Comparison of ENCODE assay signal across 1 cellular context in the genomic region with DNA sequence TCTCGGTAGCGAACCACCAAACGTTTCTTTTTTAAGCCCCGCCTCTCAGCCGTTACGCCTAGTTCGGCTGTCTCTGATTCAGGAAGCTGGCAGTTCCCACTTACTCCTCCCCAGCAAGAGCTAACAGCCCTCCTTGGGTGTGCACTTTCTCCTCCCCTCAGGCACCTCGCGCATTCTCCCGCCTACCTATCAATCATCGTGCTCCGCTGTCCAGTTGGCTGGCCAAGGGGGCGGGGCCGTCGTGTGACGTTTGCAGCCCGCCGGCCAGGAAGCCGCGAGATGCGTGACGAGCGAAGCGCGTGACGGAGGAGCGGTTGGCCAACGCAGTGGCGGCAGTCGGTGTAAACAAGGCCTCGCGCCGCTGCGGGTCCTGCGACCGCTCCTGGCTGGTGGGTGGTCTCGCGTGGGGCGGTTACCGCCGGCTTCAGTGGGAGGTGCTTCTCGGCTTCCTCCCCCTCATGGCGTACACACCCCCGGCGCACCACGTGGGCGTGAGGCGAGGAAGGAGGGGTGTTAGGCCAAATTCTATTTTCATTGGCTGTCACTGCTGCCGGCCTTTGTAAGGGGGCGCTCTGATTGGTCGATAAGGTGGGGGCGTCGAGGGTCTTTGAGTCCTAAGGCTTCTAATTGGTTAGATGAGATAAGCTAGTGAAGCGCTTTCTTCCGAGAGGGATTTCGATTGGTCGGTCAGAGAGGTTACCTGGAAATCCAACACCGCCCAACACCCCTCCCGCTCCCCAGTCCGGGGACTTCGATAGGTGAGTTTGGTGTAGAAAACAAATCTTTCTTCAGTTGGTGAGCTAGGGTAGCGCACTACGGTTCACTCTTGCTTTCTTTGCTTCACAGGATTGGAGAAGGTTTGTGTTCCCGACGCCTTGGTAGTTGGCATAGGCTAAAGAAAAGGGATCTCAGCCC.
TF ChIP-seq lines count a peak whose summit lies in the region.

A gene (plus strand): TSS at position 242 of the 915 bp plus-strand sequence. CDS start 818 bp downstream, outside the sequence.
A gene (minus strand): TSS at position 414 of the 915 bp plus-strand sequence. CDS start 32,101 bp downstream, outside the sequence.

TF ChIP-seq in H1, 55 proteins besides CTCF, POLR2A, EP300 and RAD21 (continues in another document):
- TF ChIP-seq GTF2F1 (IDR thresholded peaks at IDR 0.05; ENCODE audit: borderline replicate concordance, low read depth, low read length) (no peak), TEAD4 (IDR thresholded peaks at IDR 0.05; ENCODE audit: low read depth, low read length) (no peak), CTBP2 (IDR thresholded peaks at IDR 0.05; ENCODE audit: borderline replicate concordance, insufficient read depth, insufficient read length, low read length) (no peak), JUN (IDR thresholded peaks at IDR 0.05; ENCODE audit: low read depth, low read length) (no peak), TAF7 (optimal IDR thresholded peaks at IDR 0.05; ENCODE audit: borderline replicate concordance, low read depth, low read length) (peak; percentile 29), KDM5A (IDR thresholded peaks at IDR 0.05; ENCODE audit: low read length) (no peak), PHF8 (conservative IDR thresholded peaks at IDR 0.05; ENCODE audit: low read depth, low read length) (peak; percentile 79), SP4 (IDR thresholded peaks at IDR 0.05; ENCODE audit: low read length) (peak; percentile 84), SIRT6 (IDR thresholded peaks at IDR 0.05; ENCODE audit: low read length) (no peak), BRCA1 (IDR thresholded peaks at IDR 0.05; ENCODE audit: low read depth, low read length) (peak; percentile 75), SUZ12 (IDR thresholded peaks at IDR 0.05; ENCODE audit: low read length) (no peak), EGR1 (IDR thresholded peaks at IDR 0.05; ENCODE audit: borderline replicate concordance, low read depth, low read length) (peak; percentile 60; the same call in 1 of the 2 replicates), RXRA (IDR thresholded peaks at IDR 0.05; ENCODE audit: insufficient read depth, low read depth, low read length) (no peak), POU5F1 (IDR thresholded peaks at IDR 0.05; ENCODE audit: low read depth, low read length) (no peak), NANOG (IDR thresholded peaks at IDR 0.05; ENCODE audit: insufficient read depth, low read depth, low read length, poor library complexity, severe bottlenecking) (no peak), BCL11A (IDR thresholded peaks at IDR 0.05; ENCODE audit: low read depth in 2 of 2, low read length in 2 of 2) (no peak), EZH2 (IDR thresholded peaks at IDR 0.05; ENCODE audit: low read depth, low read length, severe bottlenecking) (no peak), GABPA (IDR thresholded peaks at IDR 0.05; ENCODE audit: borderline replicate concordance, insufficient read depth, low read length) (no peak), POLR2AphosphoS5 (IDR thresholded peaks at IDR 0.05; ENCODE audit: low read depth, low read length) (peak; percentile 69), NRF1 (IDR thresholded peaks at IDR 0.05; ENCODE audit: low read depth, low read length) (0 out of 2 replicates have a peak, but pooled peaks have one; percentile 24), SP1 (IDR thresholded peaks at IDR 0.05; ENCODE audit: low read depth, low read length) (peak; percentile 99), ASH2L (IDR thresholded peaks at IDR 0.05; ENCODE audit: low read length) (peak; percentile 39), RNF2 (IDR thresholded peaks at IDR 0.05; ENCODE audit: borderline replicate concordance, low read depth, low read length, missing control alignments, poor library complexity, severe bottlenecking) (no peak), RBBP5 (IDR thresholded peaks at IDR 0.05; ENCODE audit: borderline replicate concordance, low read depth, low read length) (no peak), CHD1 (IDR thresholded peaks at IDR 0.05; ENCODE audit: low read depth, low read length) (no peak), TAF1 (IDR thresholded peaks at IDR 0.05; ENCODE audit: low read depth, low read length) (peak; percentile 73), HDAC2 (IDR thresholded peaks at IDR 0.05; ENCODE audit: borderline replicate concordance in 1 of 2, low read depth in 2 of 2, low read length in 2 of 2) (peak; percentile 48 to 86; a peak in 2 of 4 replicates), HDAC6 (IDR thresholded peaks at IDR 0.05; ENCODE audit: low read depth, low read length) (no peak), KDM4A (IDR thresholded peaks at IDR 0.05; ENCODE audit: low read depth, low read length, severe bottlenecking) (peak; percentile 90), JUND (IDR thresholded peaks at IDR 0.05; ENCODE audit: low read length) (no peak), KDM1A (IDR thresholded peaks at IDR 0.05; ENCODE audit: borderline replicate concordance, low read length) (no peak), SRF (IDR thresholded peaks at IDR 0.05; ENCODE audit: low read depth, low read length) (no peak), SAP30 (IDR thresholded peaks at IDR 0.05; ENCODE audit: insufficient read depth, insufficient replicate concordance, low read length) (peak; percentile 28), MAFK (IDR thresholded peaks at IDR 0.05; ENCODE audit: low read depth, low read length) (no peak), SP2 (IDR thresholded peaks at IDR 0.05; ENCODE audit: low read length) (peak; percentile 73), TBP (IDR thresholded peaks at IDR 0.05; ENCODE audit: low read depth, low read length) (peak; percentile 66), TCF12 (IDR thresholded peaks at IDR 0.05; ENCODE audit: low read depth, low read length) (no peak), CBX8 (IDR thresholded peaks at IDR 0.05; ENCODE audit: borderline replicate concordance, low read depth, low read length) (no peak), RFX5 (IDR thresholded peaks at IDR 0.05; ENCODE audit: borderline replicate concordance, low read depth, low read length) (0 out of 2 replicates have a peak, but pooled peaks have one; percentile 8), CBX5 (IDR thresholded peaks at IDR 0.05; ENCODE audit: low read depth, low read length) (no peak), SIX5 (IDR thresholded peaks at IDR 0.05; ENCODE audit: low read depth, low read length) (no peak), BACH1 (IDR thresholded peaks at IDR 0.05; ENCODE audit: low read length) (peak; percentile 83), YY1 (IDR thresholded peaks at IDR 0.05; ENCODE audit: low read depth, low read length) (0 out of 2 replicates have a peak, but pooled peaks have one; percentile 20), CEBPB (IDR thresholded peaks at IDR 0.05; ENCODE audit: low read depth, low read length) (0 out of 2 replicates have a peak, but pooled peaks have one; percentile 13), CHD2 (IDR thresholded peaks at IDR 0.05; ENCODE audit: low read length) (peak; percentile 91), FOSL1 (IDR thresholded peaks at IDR 0.05; ENCODE audit: insufficient read depth, low read depth, low read length) (no peak), SIN3A (conservative IDR thresholded peaks at IDR 0.05 in 1 of 2, IDR thresholded peaks at IDR 0.05 in 1 of 2; ENCODE audit: low read depth in 1 of 2, low read length in 2 of 2) (peak; percentile 72 to 84; a peak in 3 of 4 replicates)
- TF ChIP-seq, protein P1, sequence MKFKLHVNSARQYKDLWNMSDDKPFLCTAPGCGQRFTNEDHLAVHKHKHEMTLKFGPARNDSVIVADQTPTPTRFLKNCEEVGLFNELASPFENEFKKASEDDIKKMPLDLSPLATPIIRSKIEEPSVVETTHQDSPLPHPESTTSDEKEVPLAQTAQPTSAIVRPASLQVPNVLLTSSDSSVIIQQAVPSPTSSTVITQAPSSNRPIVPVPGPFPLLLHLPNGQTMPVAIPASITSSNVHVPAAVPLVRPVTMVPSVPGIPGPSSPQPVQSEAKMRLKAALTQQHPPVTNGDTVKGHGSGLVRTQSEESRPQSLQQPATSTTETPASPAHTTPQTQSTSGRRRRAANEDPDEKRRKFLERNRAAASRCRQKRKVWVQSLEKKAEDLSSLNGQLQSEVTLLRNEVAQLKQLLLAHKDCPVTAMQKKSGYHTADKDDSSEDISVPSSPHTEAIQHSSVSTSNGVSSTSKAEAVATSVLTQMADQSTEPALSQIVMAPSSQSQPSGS (IDR thresholded peaks at IDR 0.05; ENCODE audit: low read length) = no peak
- TF ChIP-seq, protein P2, sequence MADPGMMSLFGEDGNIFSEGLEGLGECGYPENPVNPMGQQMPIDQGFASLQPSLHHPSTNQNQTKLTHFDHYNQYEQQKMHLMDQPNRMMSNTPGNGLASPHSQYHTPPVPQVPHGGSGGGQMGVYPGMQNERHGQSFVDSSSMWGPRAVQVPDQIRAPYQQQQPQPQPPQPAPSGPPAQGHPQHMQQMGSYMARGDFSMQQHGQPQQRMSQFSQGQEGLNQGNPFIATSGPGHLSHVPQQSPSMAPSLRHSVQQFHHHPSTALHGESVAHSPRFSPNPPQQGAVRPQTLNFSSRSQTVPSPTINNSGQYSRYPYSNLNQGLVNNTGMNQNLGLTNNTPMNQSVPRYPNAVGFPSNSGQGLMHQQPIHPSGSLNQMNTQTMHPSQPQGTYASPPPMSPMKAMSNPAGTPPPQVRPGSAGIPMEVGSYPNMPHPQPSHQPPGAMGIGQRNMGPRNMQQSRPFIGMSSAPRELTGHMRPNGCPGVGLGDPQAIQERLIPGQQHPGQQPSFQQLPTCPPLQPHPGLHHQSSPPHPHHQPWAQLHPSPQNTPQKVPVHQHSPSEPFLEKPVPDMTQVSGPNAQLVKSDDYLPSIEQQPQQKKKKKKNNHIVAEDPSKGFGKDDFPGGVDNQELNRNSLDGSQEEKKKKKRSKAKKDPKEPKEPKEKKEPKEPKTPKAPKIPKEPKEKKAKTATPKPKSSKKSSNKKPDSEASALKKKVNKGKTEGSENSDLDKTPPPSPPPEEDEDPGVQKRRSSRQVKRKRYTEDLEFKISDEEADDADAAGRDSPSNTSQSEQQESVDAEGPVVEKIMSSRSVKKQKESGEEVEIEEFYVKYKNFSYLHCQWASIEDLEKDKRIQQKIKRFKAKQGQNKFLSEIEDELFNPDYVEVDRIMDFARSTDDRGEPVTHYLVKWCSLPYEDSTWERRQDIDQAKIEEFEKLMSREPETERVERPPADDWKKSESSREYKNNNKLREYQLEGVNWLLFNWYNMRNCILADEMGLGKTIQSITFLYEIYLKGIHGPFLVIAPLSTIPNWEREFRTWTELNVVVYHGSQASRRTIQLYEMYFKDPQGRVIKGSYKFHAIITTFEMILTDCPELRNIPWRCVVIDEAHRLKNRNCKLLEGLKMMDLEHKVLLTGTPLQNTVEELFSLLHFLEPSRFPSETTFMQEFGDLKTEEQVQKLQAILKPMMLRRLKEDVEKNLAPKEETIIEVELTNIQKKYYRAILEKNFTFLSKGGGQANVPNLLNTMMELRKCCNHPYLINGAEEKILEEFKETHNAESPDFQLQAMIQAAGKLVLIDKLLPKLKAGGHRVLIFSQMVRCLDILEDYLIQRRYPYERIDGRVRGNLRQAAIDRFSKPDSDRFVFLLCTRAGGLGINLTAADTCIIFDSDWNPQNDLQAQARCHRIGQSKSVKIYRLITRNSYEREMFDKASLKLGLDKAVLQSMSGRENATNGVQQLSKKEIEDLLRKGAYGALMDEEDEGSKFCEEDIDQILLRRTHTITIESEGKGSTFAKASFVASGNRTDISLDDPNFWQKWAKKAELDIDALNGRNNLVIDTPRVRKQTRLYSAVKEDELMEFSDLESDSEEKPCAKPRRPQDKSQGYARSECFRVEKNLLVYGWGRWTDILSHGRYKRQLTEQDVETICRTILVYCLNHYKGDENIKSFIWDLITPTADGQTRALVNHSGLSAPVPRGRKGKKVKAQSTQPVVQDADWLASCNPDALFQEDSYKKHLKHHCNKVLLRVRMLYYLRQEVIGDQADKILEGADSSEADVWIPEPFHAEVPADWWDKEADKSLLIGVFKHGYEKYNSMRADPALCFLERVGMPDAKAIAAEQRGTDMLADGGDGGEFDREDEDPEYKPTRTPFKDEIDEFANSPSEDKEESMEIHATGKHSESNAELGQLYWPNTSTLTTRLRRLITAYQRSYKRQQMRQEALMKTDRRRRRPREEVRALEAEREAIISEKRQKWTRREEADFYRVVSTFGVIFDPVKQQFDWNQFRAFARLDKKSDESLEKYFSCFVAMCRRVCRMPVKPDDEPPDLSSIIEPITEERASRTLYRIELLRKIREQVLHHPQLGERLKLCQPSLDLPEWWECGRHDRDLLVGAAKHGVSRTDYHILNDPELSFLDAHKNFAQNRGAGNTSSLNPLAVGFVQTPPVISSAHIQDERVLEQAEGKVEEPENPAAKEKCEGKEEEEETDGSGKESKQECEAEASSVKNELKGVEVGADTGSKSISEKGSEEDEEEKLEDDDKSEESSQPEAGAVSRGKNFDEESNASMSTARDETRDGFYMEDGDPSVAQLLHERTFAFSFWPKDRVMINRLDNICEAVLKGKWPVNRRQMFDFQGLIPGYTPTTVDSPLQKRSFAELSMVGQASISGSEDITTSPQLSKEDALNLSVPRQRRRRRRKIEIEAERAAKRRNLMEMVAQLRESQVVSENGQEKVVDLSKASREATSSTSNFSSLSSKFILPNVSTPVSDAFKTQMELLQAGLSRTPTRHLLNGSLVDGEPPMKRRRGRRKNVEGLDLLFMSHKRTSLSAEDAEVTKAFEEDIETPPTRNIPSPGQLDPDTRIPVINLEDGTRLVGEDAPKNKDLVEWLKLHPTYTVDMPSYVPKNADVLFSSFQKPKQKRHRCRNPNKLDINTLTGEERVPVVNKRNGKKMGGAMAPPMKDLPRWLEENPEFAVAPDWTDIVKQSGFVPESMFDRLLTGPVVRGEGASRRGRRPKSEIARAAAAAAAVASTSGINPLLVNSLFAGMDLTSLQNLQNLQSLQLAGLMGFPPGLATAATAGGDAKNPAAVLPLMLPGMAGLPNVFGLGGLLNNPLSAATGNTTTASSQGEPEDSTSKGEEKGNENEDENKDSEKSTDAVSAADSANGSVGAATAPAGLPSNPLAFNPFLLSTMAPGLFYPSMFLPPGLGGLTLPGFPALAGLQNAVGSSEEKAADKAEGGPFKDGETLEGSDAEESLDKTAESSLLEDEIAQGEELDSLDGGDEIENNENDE (IDR thresholded peaks at IDR 0.05; ENCODE audit: insufficient replicate concordance, low read length) = no peak
- TF ChIP-seq, protein P3, sequence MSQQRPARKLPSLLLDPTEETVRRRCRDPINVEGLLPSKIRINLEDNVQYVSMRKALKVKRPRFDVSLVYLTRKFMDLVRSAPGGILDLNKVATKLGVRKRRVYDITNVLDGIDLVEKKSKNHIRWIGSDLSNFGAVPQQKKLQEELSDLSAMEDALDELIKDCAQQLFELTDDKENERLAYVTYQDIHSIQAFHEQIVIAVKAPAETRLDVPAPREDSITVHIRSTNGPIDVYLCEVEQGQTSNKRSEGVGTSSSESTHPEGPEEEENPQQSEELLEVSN (IDR thresholded peaks at IDR 0.05) = peak; percentile 77
- TF ChIP-seq, protein P4, sequence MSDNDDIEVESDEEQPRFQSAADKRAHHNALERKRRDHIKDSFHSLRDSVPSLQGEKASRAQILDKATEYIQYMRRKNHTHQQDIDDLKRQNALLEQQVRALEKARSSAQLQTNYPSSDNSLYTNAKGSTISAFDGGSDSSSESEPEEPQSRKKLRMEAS (IDR thresholded peaks at IDR 0.05) = peak; percentile 94
- TF ChIP-seq, protein P5, sequence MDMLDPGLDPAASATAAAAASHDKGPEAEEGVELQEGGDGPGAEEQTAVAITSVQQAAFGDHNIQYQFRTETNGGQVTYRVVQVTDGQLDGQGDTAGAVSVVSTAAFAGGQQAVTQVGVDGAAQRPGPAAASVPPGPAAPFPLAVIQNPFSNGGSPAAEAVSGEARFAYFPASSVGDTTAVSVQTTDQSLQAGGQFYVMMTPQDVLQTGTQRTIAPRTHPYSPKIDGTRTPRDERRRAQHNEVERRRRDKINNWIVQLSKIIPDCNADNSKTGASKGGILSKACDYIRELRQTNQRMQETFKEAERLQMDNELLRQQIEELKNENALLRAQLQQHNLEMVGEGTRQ (IDR thresholded peaks at IDR 0.05; ENCODE audit: low read length) = peak; percentile 81
- TF ChIP-seq, protein P6, sequence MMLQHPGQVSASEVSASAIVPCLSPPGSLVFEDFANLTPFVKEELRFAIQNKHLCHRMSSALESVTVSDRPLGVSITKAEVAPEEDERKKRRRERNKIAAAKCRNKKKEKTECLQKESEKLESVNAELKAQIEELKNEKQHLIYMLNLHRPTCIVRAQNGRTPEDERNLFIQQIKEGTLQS (IDR thresholded peaks at IDR 0.05; ENCODE audit: insufficient read depth, low read depth, low read length) = no peak
